Comparison of ENCODE assay signal across 8 cellular contexts in genomic region chr1:27598902-27599528, GRCh38. TPM values are rescaled to one million over a fixed set of nuclear protein-coding genes. Genes with fewer than 3 reads are reported as not detected.
DNase-seq lines count a peak whose midpoint lies in the region; ATAC-seq and TF ChIP-seq lines count a peak whose summit lies in the region.

No MANE protein-coding gene starts in this region.

- intact Hi-C loops in Right ventricle myocardium inferior (cut with DNase I) = no loop called here

- peak overlapping the region; percentile 29 for H3K27ac Mint-ChIP-seq in activated T-helper 17 cell treated with anti-CD3 and anti-CD28 coated beads, Interleukin-2, amount 50 U/mL, for 72 hours

- no peak for TF ChIP-seq POLR2A in NB4 (IDR thresholded peaks at IDR 0.05; ENCODE audit: extremely low read depth, insufficient read length)

- H3K36me3 ChIP-seq in BLaER1 = peaks cover 17% of the 10 kb centered on the region

- no peaks in the 10 kb centered on the region for H3K27me3 ChIP-seq in BLaER1

- peaks cover 86% of the 10 kb centered on the region for H4K20me1 ChIP-seq in BLaER1

- no peaks in the 10 kb centered on the region for H3K36me3 Mint-ChIP-seq in activated T-helper 17 cell treated with anti-CD3 and anti-CD28 coated beads, Interleukin-2, amount 50 U/mL, for 72 hours (ENCODE audit: low read depth)

- peaks cover 82% of the 10 kb centered on the region for H3K4me1 ChIP-seq in BLaER1

- peak; percentile 47 for ATAC-seq in activated T-helper 17 cell treated with anti-CD3 and anti-CD28 coated beads, Interleukin-2, amount 50 U/mL, for 72 hours (replicated peaks)
- ATAC-seq in Right ventricle myocardium inferior (peak; percentile 11), GM18520 (IDR thresholded peaks at IDR 0.05; ENCODE audit: unreplicated experiment) (no peak)

- H3K4me1 Mint-ChIP-seq in activated T-helper 17 cell treated with anti-CD3 and anti-CD28 coated beads, Interleukin-2, amount 50 U/mL, for 72 hours = peaks cover 28% of the 10 kb centered on the region

- TF ChIP-seq CTCF in NB4 (IDR thresholded peaks at IDR 0.05; ENCODE audit: low read depth, low read length) = no peak

- peak overlapping the region; percentile 84 for H3K27ac ChIP-seq in BLaER1

- DNase-seq in NB4 (ENCODE audit: low read depth) = peak; percentile 95
- DNase-seq in Right ventricle myocardium inferior (ENCODE audit: missing footprints) = no peak
- DNase-seq in retina = peak; percentile 52
- DNase-seq in cortex of kidney (lab: John Stamatoyannopoulos, UW) = no peak
- DNase-seq in GM19238 (ENCODE audit: insufficient read length, low spot score) = no peak

- H3K4me3 ChIP-seq in BLaER1 = peak overlapping the region; percentile 98
- peak overlapping the region; percentile 2 for H3K4me3 ChIP-seq in NB4 (ENCODE audit: low read depth, low read length)

- H3K9ac ChIP-seq in BLaER1 = peak overlapping the region; percentile 72

- H3K9me3 Mint-ChIP-seq in activated T-helper 17 cell treated with anti-CD3 and anti-CD28 coated beads, Interleukin-2, amount 50 U/mL, for 72 hours = no peaks in the 10 kb centered on the region

- no peaks in the 10 kb centered on the region for H3K9me3 ChIP-seq in BLaER1

- H3K27me3 Mint-ChIP-seq in activated T-helper 17 cell treated with anti-CD3 and anti-CD28 coated beads, Interleukin-2, amount 50 U/mL, for 72 hours = no peaks in the 10 kb centered on the region

- peak overlapping the region; percentile 1 for H3K4me3 Mint-ChIP-seq in activated T-helper 17 cell treated with anti-CD3 and anti-CD28 coated beads, Interleukin-2, amount 50 U/mL, for 72 hours

- peak overlapping the region; percentile 100 for H3K4me2 ChIP-seq in BLaER1

RNA-seq across cellular contexts. Expression of gene AHDC1, which starts 4.9 kb away (rescaled TPM):
- total RNA-seq in activated T-helper 17 cell treated with anti-CD3 and anti-CD28 coated beads, Interleukin-2, amount 50 U/mL, for 72 hours = 10 to 100 TPM; 13.3 to 22.3 TPM
- total RNA-seq in Right ventricle myocardium inferior = 51.2 TPM

RNA-seq across cellular contexts. Expression of gene FGR, which starts 36.0 kb away (rescaled TPM):
- 1 to 10 TPM in 1 of 2 donors, not detected in 1; 1.2 TPM for total RNA-seq in activated T-helper 17 cell treated with anti-CD3 and anti-CD28 coated beads, Interleukin-2, amount 50 U/mL, for 72 hours
- 5.1 TPM for total RNA-seq in Right ventricle myocardium inferior

Comparison
In these comparisons a context has a peak if more than half of its experiments do, and no peak if none do; other contexts are left out.
1. DNase-seq: peak in NB4 (single experiment) and retina (single experiment); none in Right ventricle myocardium inferior (single experiment), cortex of kidney (single experiment) and GM19238 (single experiment).